22 cellular contexts compared by ENCODE assay signal in the genomic region with DNA sequence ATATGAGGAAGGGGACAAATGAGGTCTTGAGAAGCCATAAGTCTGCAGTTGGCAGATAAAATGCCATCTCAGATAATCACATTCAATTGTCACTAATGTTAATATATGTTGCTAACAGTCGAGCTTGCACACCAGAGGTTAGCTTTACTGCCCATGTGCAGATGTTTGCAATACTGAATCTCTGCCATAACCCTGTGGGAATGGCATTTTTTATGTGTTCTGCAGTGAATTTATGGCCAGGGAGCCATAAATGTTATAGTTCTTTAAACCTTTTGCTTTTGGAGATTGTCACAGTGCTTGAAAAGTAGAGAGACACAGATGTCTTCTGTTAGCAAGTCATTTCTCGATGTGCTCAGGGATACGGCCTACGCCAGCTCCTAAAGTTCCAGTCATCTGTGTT.
"Had no signal": no experiment of that assay in that cellular context is flagged by ENCODE, and none has a peak within 500 bp of the region (broad histone marks: within the 10 kb centered on the region; RNA-seq: fewer than 3 reads in every experiment).

No MANE protein-coding gene starts in this region.

- H3K27me3 ChIP-seq: esophagus squamous epithelium, gastrocnemius medialis, heart right ventricle, left lung had no signal

- H3K4me1 Mint-ChIP-seq: naive thymus-derived CD4-positive, alpha-beta T cell had no signal

- DNase-seq: effector CD8-positive, alpha-beta T cell; effector memory CD8-positive, alpha-beta T cell; endodermal cell; erythroblast; esophagus squamous epithelium; foreskin fibroblast; foreskin melanocyte; gastrocnemius medialis; glutamatergic neuron; head of caudate nucleus; heart right ventricle; hippocampal formation; left cardiac atrium; left lung; left ventricle myocardium superior; lower lobe of right lung; mesenchymal stem cell; naive thymus-derived CD4-positive, alpha-beta T cell had no signal

- H3K27ac ChIP-seq: coronary artery, epithelial cell of prostate, esophagus squamous epithelium, heart right ventricle, left lung, lower lobe of right lung had no signal

- H3K36me3 ChIP-seq: esophagus squamous epithelium, gastrocnemius medialis, heart right ventricle, left lung, lower lobe of right lung had no signal

- H3K4me3 Mint-ChIP-seq: effector memory CD8-positive, alpha-beta T cell; endodermal cell; mesothelial cell of epicardium; naive thymus-derived CD4-positive, alpha-beta T cell had no signal

- H3K4me1 ChIP-seq: left lung, lower lobe of right lung had no signal

- H3K9me3 Mint-ChIP-seq: effector memory CD8-positive, alpha-beta T cell; endodermal cell; mesothelial cell of epicardium; naive thymus-derived CD4-positive, alpha-beta T cell had no signal

- H3K9me3 ChIP-seq: esophagus squamous epithelium, gastrocnemius medialis, heart right ventricle, left lung, lower lobe of right lung had no signal

- H3K36me3 Mint-ChIP-seq: mesothelial cell of epicardium; naive thymus-derived CD4-positive, alpha-beta T cell had no signal

- H3K4me3 ChIP-seq: coronary artery, esophagus squamous epithelium, gastrocnemius medialis, heart right ventricle, left lung, lower lobe of right lung had no signal

- H3K27ac Mint-ChIP-seq: effector memory CD8-positive, alpha-beta T cell; endodermal cell; naive thymus-derived CD4-positive, alpha-beta T cell had no signal

- ATAC-seq: effector memory CD8-positive, alpha-beta T cell; esophagus mucosa; gastrocnemius medialis; heart right ventricle; left cardiac atrium; left lung; left ventricle myocardium superior; lower lobe of right lung; naive thymus-derived CD4-positive, alpha-beta T cell had no signal
